In the genomic region with DNA sequence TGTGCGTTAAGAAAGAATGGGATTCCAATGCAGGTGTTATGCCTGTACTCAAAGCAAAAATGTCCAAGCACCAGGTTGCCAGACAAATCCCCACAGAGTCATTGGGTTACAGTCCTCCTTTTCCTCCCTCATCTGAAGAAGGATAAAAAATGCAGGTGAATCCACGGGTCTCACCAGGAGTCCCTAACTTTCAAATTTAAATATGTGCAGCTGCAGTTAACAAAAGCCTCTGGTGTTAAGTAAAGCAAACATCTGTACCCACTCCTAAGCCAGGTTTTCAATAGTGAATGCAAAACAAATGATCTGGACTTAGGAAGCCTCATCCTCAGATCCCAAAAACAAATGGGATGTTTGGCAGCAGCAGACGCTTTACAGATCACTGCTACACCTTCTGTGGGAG, we compare ENCODE assay signal across 22 cellular contexts.
"Had no signal": no experiment of that assay in that cellular context is flagged by ENCODE, and none has a peak within 500 bp of the region (broad histone marks: within the 10 kb centered on the region; RNA-seq: fewer than 3 reads in every experiment).

No MANE protein-coding gene starts in this region.

- H3K4me2 ChIP-seq: SK-N-SH had no signal

- H3K4me3 ChIP-seq: MG63 had no signal

- H3K27ac ChIP-seq: RWPE1 had no signal

- ATAC-seq: Panc1, PC-3 had no signal

- H3K36me3 ChIP-seq: MG63 had no signal

- H3K27me3 ChIP-seq: MG63 had no signal

- H3K9ac ChIP-seq: SK-N-SH had no signal

- H3K9me2 ChIP-seq: SK-N-SH had no signal

- DNase-seq: IMR-90; Karpas-422; KG1; MG63; NCI-H1092 treated with DMSO at 0.1 percent for 48 hours; NCI-H1436; NCI-H187; NCI-H2029; NCI-H2081 treated with DMSO at 0.1 percent for 48 hours; NCI-H2171 treated with DMSO at 0.1 percent for 48 hours; NCI-H446; NCI-H510A; NCI-H524 treated with DMSO at 0.1 percent for 48 hours; NCI-H69; NCI-H774; NK-92 treated with Interleukin-12 subunit alpha and Interleukin-12 subunit beta, amount 100 ng/mL, for 24 hours; PC-3; SHP77; SK-N-SH; SW 1271 had no signal

- H3K9me3 ChIP-seq: MG63, SK-N-SH had no signal
